In genomic region chr9:104969116-104969515, GRCh38 we compare ENCODE assay signal across 9 cellular contexts. TPM values are rescaled to one million over a fixed set of nuclear protein-coding genes. Genes with fewer than 3 reads are reported as not detected.
DNase-seq lines count a peak whose midpoint lies in the region; ATAC-seq and TF ChIP-seq lines count a peak whose summit lies in the region.
"Had no signal": no experiment of that assay in that cellular context is flagged by ENCODE, and none has a peak within 500 bp of the region (broad histone marks: within the 10 kb centered on the region; RNA-seq: fewer than 3 reads in every experiment).

No MANE protein-coding gene starts in this region.

- H3K36me3 Mint-ChIP-seq in T-helper 17 cell (ENCODE audit: low read depth) = no peaks in the 10 kb centered on the region
- H3K36me3 Mint-ChIP-seq in glutamatergic neuron (ENCODE audit: unreplicated experiment) = no peaks in the 10 kb centered on the region
- H3K36me3 Mint-ChIP-seq in osteocyte (ENCODE audit: unreplicated experiment) = no peaks in the 10 kb centered on the region

- H3K27me3 Mint-ChIP-seq in T-helper 17 cell (peaks cover 13% of the 10 kb centered on the region), glutamatergic neuron (ENCODE audit: unreplicated experiment) (peaks cover 4% of the 10 kb centered on the region), osteocyte (ENCODE audit: unreplicated experiment) (no peaks in the 10 kb centered on the region)

- H3K4me1 Mint-ChIP-seq in T-helper 17 cell (peaks cover 21% of the 10 kb centered on the region), glutamatergic neuron (ENCODE audit: low read depth, unreplicated experiment) (peaks cover 7% of the 10 kb centered on the region), osteocyte (ENCODE audit: unreplicated experiment) (peaks cover 33% of the 10 kb centered on the region)

- peaks cover 6% of the 10 kb centered on the region for H3K9me3 Mint-ChIP-seq in glutamatergic neuron (ENCODE audit: unreplicated experiment)
- H3K9me3 Mint-ChIP-seq in osteocyte (ENCODE audit: unreplicated experiment) = no peaks in the 10 kb centered on the region

- TF ChIP-seq CTCF in glutamatergic neuron (IDR thresholded peaks at IDR 0.05; ENCODE audit: partially characterized antibody, unreplicated experiment) (no peak), osteocyte (IDR thresholded peaks at IDR 0.05) (no peak)

- H3K9me3 ChIP-seq in T-helper 17 cell (ENCODE audit: control insufficient read depth, low read length, poor library complexity, severe bottlenecking) = no peaks in the 10 kb centered on the region

- ATAC-seq in T-helper 17 cell (no peak), HG03520 (IDR thresholded peaks at IDR 0.05; ENCODE audit: unreplicated experiment) (no peak), GM21381 (IDR thresholded peaks at IDR 0.05; ENCODE audit: unreplicated experiment) (no peak)

- peak overlapping the region; percentile 90 for H3K27ac Mint-ChIP-seq in T-helper 17 cell
- H3K27ac Mint-ChIP-seq in glutamatergic neuron (ENCODE audit: unreplicated experiment) = peak overlapping the region; percentile 95
- H3K27ac Mint-ChIP-seq in osteocyte (ENCODE audit: unreplicated experiment) = peak overlapping the region; percentile 96

- DNase-seq in ELF-1 (ENCODE audit: low read depth, low spot score) (peak; percentile 72), T-helper 17 cell (no peak), glutamatergic neuron (no peak), osteocyte (ENCODE audit: extremely low spot score, unreplicated experiment) (no peak), dermis blood vessel endothelial cell (no peak)
- no peak for DNase-seq in stimulated activated CD4-positive, alpha-beta T cell treated with anti-CD3 and anti-CD28 coated beads, Interleukin-4, amount 100 ng/mL, for 4 hours
- DNase-seq: stimulated activated CD4-positive, alpha-beta T cell treated with anti-CD3 and anti-CD28 coated beads, Interleukin-1b, Interleukin-23, amount 100 ng/mL, for 48 hours had no signal

- H3K4me3 Mint-ChIP-seq in T-helper 17 cell (peak overlapping the region; percentile 93), glutamatergic neuron (ENCODE audit: unreplicated experiment) (peak overlapping the region; percentile 94), osteocyte (ENCODE audit: unreplicated experiment) (peak overlapping the region; percentile 93)

RNA-seq across cellular contexts. Expression of gene ABCA1, which starts 41.2 kb away (rescaled TPM):
- 10 to 100 TPM; 16.0 to 18.9 TPM for total RNA-seq in T-helper 17 cell
- 146 TPM for total RNA-seq in glutamatergic neuron (ENCODE audit: unreplicated experiment)
- 49.5 and 51.1 TPM in 2 replicates for total RNA-seq in osteocyte
- total RNA-seq in dermis blood vessel endothelial cell = 19.1 and 35.7 TPM in 2 replicates
